ENCODE assay signal across 22 cellular contexts in genomic region chr1:179030683-179031082, GRCh38. TPM values are rescaled to one million over a fixed set of nuclear protein-coding genes. Genes with fewer than 3 reads are reported as not detected.
DNase-seq lines count a peak whose midpoint lies in the region; ATAC-seq and TF ChIP-seq lines count a peak whose summit lies in the region.
"Had no signal": no experiment of that assay in that cellular context is flagged by ENCODE, and none has a peak within 500 bp of the region (broad histone marks: within the 10 kb centered on the region; RNA-seq: fewer than 3 reads in every experiment).

No MANE protein-coding gene starts in this region.

- no peaks in the 10 kb centered on the region for H3K9me3 Mint-ChIP-seq in activated T-cell treated with anti-CD3 and anti-CD28 coated beads, Interleukin-2, amount 50 U/mL, for 4 hours
- no peaks in the 10 kb centered on the region for H3K9me3 Mint-ChIP-seq in CD4-positive, alpha-beta T cell
- H3K9me3 Mint-ChIP-seq: activated CD8-positive, alpha-beta T cell treated with anti-CD3 and anti-CD28 coated beads for 36 hours; activated naive CD8-positive, alpha-beta T cell treated with anti-CD3 and anti-CD28 coated beads, Interleukin-2, amount 10 ng/mL, durations not matched to agents 7 days and 5 days had no signal

- H3K27ac ChIP-seq in CD4-positive, alpha-beta T cell (ENCODE audit: low read depth, low read length) = no peak overlapping the region
- H3K27ac ChIP-seq in OCI-LY7 (ENCODE audit: low read depth, low read length, poor library complexity, severe bottlenecking) = peak overlapping the region; percentile 82
- H3K27ac ChIP-seq in gastroesophageal sphincter = peak overlapping the region in 3 of 4 donors; percentile 0 to 48 (median 8)
- H3K27ac ChIP-seq in transverse colon = peak overlapping the region in 1 of 4 donors; percentile 19
- H3K27ac ChIP-seq: BLaER1 had no signal

- H3K4me3 ChIP-seq in OCI-LY7 (ENCODE audit: low read depth, low read length, poor library complexity, severe bottlenecking) (peak overlapping the region; percentile 64), gastroesophageal sphincter (no peak overlapping the region), transverse colon (no peak overlapping the region)
- H3K4me3 ChIP-seq: BLaER1 had no signal

- no peak for DNase-seq in activated T-cell treated with anti-CD3 and anti-CD28 coated beads, Interleukin-2, amount 50 U/mL, for 4 hours
- no peak for DNase-seq in activated T-cell treated with anti-CD3 and anti-CD28 coated beads, Interleukin-2, amount 50 U/mL, for 1 hour
- DNase-seq in CD4-positive, alpha-beta T cell = no peak
- DNase-seq in OCI-LY7 (ENCODE audit: low spot score) (no peak), hepatic stellate cell (ENCODE audit: low spot score) (no peak), transverse colon (no peak)
- DNase-seq: activated CD8-positive, alpha-beta T cell treated with anti-CD3 and anti-CD28 coated beads for 36 hours; activated naive CD8-positive, alpha-beta T cell treated with anti-CD3 and anti-CD28 coated beads, Interleukin-2, amount 10 ng/mL, durations not matched to agents 7 days and 5 days; activated T-cell treated with anti-CD3 and anti-CD28 coated beads for 4 hours; cerebellar nuclear complex; HCEC 1CT; mesendoderm; NCI-H1105; NCI-H2029 treated with DMSO at 0.1 percent for 48 hours; NCI-H774; nucleus accumbens; stimulated activated naive CD4-positive, alpha-beta T cell; T1000 had no signal

- intact Hi-C loops in CD4-positive, alpha-beta T cell (cut with DNase I, micrococcal nuclease) = loop anchor here in 1 of 2 experiments (5.0 kb wide), 1 partner anchor 262 kb away; the partner anchor contains the start of gene SOAT1
- intact Hi-C loops in OCI-LY7 (cut with micrococcal nuclease; ENCODE audit: unreplicated experiment) = loop anchor here (1.0 to 10.0 kb wide), 5 partner anchors 38 to 924 kb away; partner anchors contain the start of genes CEP350 and TOR1AIP1
- intact Hi-C loops in transverse colon (cut with DNase I; ENCODE audit: low total_unique reads) = no loop called here

- peaks cover 82% of the 10 kb centered on the region for H3K4me1 Mint-ChIP-seq in activated T-cell treated with anti-CD3 and anti-CD28 coated beads, Interleukin-2, amount 50 U/mL, for 4 hours (ENCODE audit: low read depth)
- peaks cover 86% of the 10 kb centered on the region for H3K4me1 Mint-ChIP-seq in CD4-positive, alpha-beta T cell (ENCODE audit: low read depth)

- no peaks in the 10 kb centered on the region for H3K9me2 ChIP-seq in OCI-LY7 (ENCODE audit: insufficient read depth, low read length)

- POLR2A ChIA-PET in CD4-positive, alpha-beta T cell (lab: Charles Lee) = no interaction called here
- POLR2A ChIA-PET in OCI-LY7 (lab: Charles Lee) = interaction anchor here (0.7 to 1.2 kb wide), 5 partner anchors 11 to 172 kb away, joined by 3 to 4 read pairs (median 3); no protein-coding TSS in a partner anchor

- peak overlapping the region; percentile 91 for H3K4me2 ChIP-seq in OCI-LY7 (ENCODE audit: low read length)
- H3K4me2 ChIP-seq: BLaER1 had no signal

- TF ChIP-seq POLR2A in gastroesophageal sphincter (IDR thresholded peaks at IDR 0.05) (no peak), transverse colon (IDR thresholded peaks at IDR 0.05) (no peak)

- TF ChIP-seq CTCF in CD4-positive, alpha-beta T cell (IDR thresholded peaks at IDR 0.05) = no peak
- TF ChIP-seq CTCF in OCI-LY7 (conservative IDR thresholded peaks at IDR 0.05; ENCODE audit: low read length) (no peak), gastroesophageal sphincter (IDR thresholded peaks at IDR 0.05) (no peak), transverse colon (IDR thresholded peaks at IDR 0.05) (no peak)

- CTCF ChIA-PET in CD4-positive, alpha-beta T cell (lab: Charles Lee) = no interaction called here
- CTCF ChIA-PET in OCI-LY7 (lab: Charles Lee; ENCODE audit: unreplicated experiment) = no interaction called here

- H2AFZ ChIP-seq in OCI-LY7 (ENCODE audit: low read length) = peak overlapping the region; percentile 33; the same call in 1 of the 2 replicates

- TF ChIP-seq EP300 in gastroesophageal sphincter (IDR thresholded peaks at IDR 0.05) = no peak
- no peak for TF ChIP-seq EP300 in transverse colon (IDR thresholded peaks at IDR 0.05; ENCODE audit: low read depth)

- in situ Hi-C loops in transverse colon (cut with MboI; ENCODE audit: low pct_ligation_motif_present in 1 of 4, low pct_unique_long_range_greater_than_20kb in 1 of 4, low sequenced_read_pairs in 3 of 4) = no loop called here

- H3K4me3 Mint-ChIP-seq in activated T-cell treated with anti-CD3 and anti-CD28 coated beads, Interleukin-2, amount 50 U/mL, for 4 hours = peak overlapping the region; percentile 19
- H3K4me3 Mint-ChIP-seq in CD4-positive, alpha-beta T cell = peak overlapping the region; percentile 59
- H3K4me3 Mint-ChIP-seq: activated CD8-positive, alpha-beta T cell treated with anti-CD3 and anti-CD28 coated beads for 36 hours; activated naive CD8-positive, alpha-beta T cell treated with anti-CD3 and anti-CD28 coated beads, Interleukin-2, amount 10 ng/mL, durations not matched to agents 7 days and 5 days had no signal

- peaks cover 2% of the 10 kb centered on the region for H3K36me3 Mint-ChIP-seq in activated T-cell treated with anti-CD3 and anti-CD28 coated beads, Interleukin-2, amount 50 U/mL, for 4 hours (ENCODE audit: insufficient read depth)
- H3K36me3 Mint-ChIP-seq in CD4-positive, alpha-beta T cell (ENCODE audit: low read depth) = no peaks in the 10 kb centered on the region

- no peaks in the 10 kb centered on the region for H3K27me3 ChIP-seq in CD4-positive, alpha-beta T cell (ENCODE audit: control insufficient read depth, insufficient read depth, low read length)
- no peaks in the 10 kb centered on the region for H3K27me3 ChIP-seq in gastroesophageal sphincter
- H3K27me3 ChIP-seq in transverse colon = no peaks in the 10 kb centered on the region
- H3K27me3 ChIP-seq: BLaER1 had no signal

- H3K9me3 ChIP-seq in CD4-positive, alpha-beta T cell (ENCODE audit: control insufficient read depth, low read length) = no peaks in the 10 kb centered on the region
- H3K9me3 ChIP-seq in OCI-LY7 (ENCODE audit: low read length) (no peaks in the 10 kb centered on the region), gastroesophageal sphincter (no peaks in the 10 kb centered on the region), transverse colon (no peaks in the 10 kb centered on the region)
- H3K9me3 ChIP-seq: BLaER1 had no signal

- WGBS in gastroesophageal sphincter (ENCODE audit: low coverage in 1 of 2), 2 donors = 64 to 75% methylated on average over 2 to 3 of the region's 3 CpGs
- 81% methylated on average over 3 of the region's 3 CpGs for WGBS in transverse colon (ENCODE audit: low coverage in 1 of 2), 2 donors

- no peak for ATAC-seq in activated T-cell treated with anti-CD3 and anti-CD28 coated beads, Interleukin-2, amount 50 U/mL, for 4 hours
- no peak for ATAC-seq in CD4-positive, alpha-beta T cell (ENCODE audit: poor library complexity)
- ATAC-seq in gastroesophageal sphincter (no peak), HG02981 (IDR thresholded peaks at IDR 0.05; ENCODE audit: unreplicated experiment) (no peak)
- ATAC-seq: activated CD8-positive, alpha-beta T cell treated with anti-CD3 and anti-CD28 coated beads for 36 hours; SK-N-SH treated with all-trans-retinoic acid at 6 μM for 48 hours had no signal

- peaks cover 92% of the 10 kb centered on the region for H3K79me2 ChIP-seq in OCI-LY7 (ENCODE audit: insufficient read depth, low read depth, low read length)

- peaks cover 86% of the 10 kb centered on the region for H3K4me1 ChIP-seq in OCI-LY7 (ENCODE audit: insufficient read depth, low read length, poor library complexity, severe bottlenecking)
- H3K4me1 ChIP-seq in gastroesophageal sphincter = peaks cover 7 to 91% (median 24%) of the 10 kb centered on the region in 3 donors
- H3K4me1 ChIP-seq in transverse colon = peaks cover 18 to 75% (median 46%) of the 10 kb centered on the region in 4 donors

- H4K20me1 ChIP-seq in OCI-LY7 (ENCODE audit: insufficient read depth, low read length) = no peaks in the 10 kb centered on the region

- no peaks in the 10 kb centered on the region for H3K27me3 Mint-ChIP-seq in activated T-cell treated with anti-CD3 and anti-CD28 coated beads, Interleukin-2, amount 50 U/mL, for 4 hours (ENCODE audit: low read depth)
- no peaks in the 10 kb centered on the region for H3K27me3 Mint-ChIP-seq in CD4-positive, alpha-beta T cell
- H3K27me3 Mint-ChIP-seq: activated CD8-positive, alpha-beta T cell treated with anti-CD3 and anti-CD28 coated beads for 36 hours; activated naive CD8-positive, alpha-beta T cell treated with anti-CD3 and anti-CD28 coated beads, Interleukin-2, amount 10 ng/mL, durations not matched to agents 7 days and 5 days had no signal

- H3K36me3 ChIP-seq in OCI-LY7 (ENCODE audit: insufficient read depth, low read length) = no peaks in the 10 kb centered on the region
- no peaks in the 10 kb centered on the region for H3K36me3 ChIP-seq in gastroesophageal sphincter
- H3K36me3 ChIP-seq in transverse colon = no peaks in the 10 kb centered on the region
- H3K36me3 ChIP-seq: BLaER1 had no signal

- BruUV-seq in OCI-LY7 (replicated peaks; lab: Mats Ljungman, UMichigan) = no TSS peak

- H3K27ac Mint-ChIP-seq in CD4-positive, alpha-beta T cell = peak overlapping the region; percentile 63
- H3K27ac Mint-ChIP-seq: activated CD8-positive, alpha-beta T cell treated with anti-CD3 and anti-CD28 coated beads for 36 hours; activated naive CD8-positive, alpha-beta T cell treated with anti-CD3 and anti-CD28 coated beads, Interleukin-2, amount 10 ng/mL, durations not matched to agents 7 days and 5 days had no signal

RNA-seq across cellular contexts. Expression of gene FAM20B, which starts 5.0 kb away (rescaled TPM):
- total RNA-seq in activated T-cell treated with anti-CD3 and anti-CD28 coated beads, Interleukin-2, amount 50 U/mL, for 4 hours = 10 to 100 TPM; 35.1 to 37.9 (median 35.7) TPM
- total RNA-seq in CD4-positive, alpha-beta T cell = 10 to 100 TPM; 12.1 to 12.9 TPM
- 16.6 and 17.1 TPM in 2 replicates for total RNA-seq in OCI-LY7 (2014; rRNA removed; shearing (Covaris generic))
- 36.5 and 37.7 TPM in 2 replicates for total RNA-seq in OCI-LY7 (2022)
- total RNA-seq in gastroesophageal sphincter = 10 to 100 TPM; 58.8 to 78.3 (median 76.5) TPM
- total RNA-seq in transverse colon = 10 to 100 TPM; 10.8 to 24.9 (median 17.5) TPM

RNA-seq across cellular contexts. Expression of gene TOR3A, which starts 51.2 kb away (rescaled TPM):
- 10 to 100 TPM; 38.7 to 39.9 (median 39.8) TPM for total RNA-seq in activated T-cell treated with anti-CD3 and anti-CD28 coated beads, Interleukin-2, amount 50 U/mL, for 4 hours
- 10 to 100 TPM; 17.2 TPM for total RNA-seq in CD4-positive, alpha-beta T cell
- total RNA-seq in OCI-LY7 (2014; rRNA removed; shearing (Covaris generic)) = 32.9 and 49.0 TPM in 2 replicates
- total RNA-seq in OCI-LY7 (2022) = 66.7 and 67.4 TPM in 2 replicates
- 10 to 100 TPM; 17.8 to 40.5 (median 31.4) TPM for total RNA-seq in gastroesophageal sphincter
- total RNA-seq in transverse colon = 100 to 1,000 TPM in 1 of 4 donors, 10 to 100 TPM in 3; 66.2 to 308 (median 72.7) TPM
